Comparison of ENCODE assay signal across 30 cellular contexts in genomic region chr19:33207903-33208302, GRCh38. TPM values are rescaled to one million over a fixed set of nuclear protein-coding genes. Genes with fewer than 3 reads are reported as not detected.
"Had no signal": no experiment of that assay in that cellular context is flagged by ENCODE, and none has a peak within 500 bp of the region (broad histone marks: within the 10 kb centered on the region; RNA-seq: fewer than 3 reads in every experiment).

No MANE protein-coding gene starts in this region.

- H3K4me1 ChIP-seq: colonic mucosa, gastrocnemius medialis, left ventricle myocardium inferior, lower lobe of right lung, psoas muscle, stomach, thyroid gland, vagina had no signal

- DNase-seq: colonic mucosa; effector CD8-positive, alpha-beta T cell; endodermal cell; gastrocnemius medialis; head of caudate nucleus; left cardiac atrium; left ventricle myocardium inferior; lower lobe of right lung; naive thymus-derived CD8-positive, alpha-beta T cell; nephron progenitor cell; occipital lobe; ovary; right cardiac atrium; spleen; stimulated activated CD4-positive, alpha-beta T cell treated with anti-CD3 and anti-CD28 coated beads, Interleukin-15, amount 100 ng/mL, for 24 hours; stimulated activated CD4-positive, alpha-beta T cell treated with anti-CD3 and anti-CD28 coated beads, Interleukin-2, amount 100 ng/mL, for 48 hours; stimulated activated naive CD4-positive, alpha-beta T cell treated with Interleukin-2 at 50 U/mL for 16 hours; stomach; thyroid gland; trophoblast cell had no signal

- H3K9me3 ChIP-seq: colonic mucosa, gastrocnemius medialis, left ventricle myocardium inferior, lower lobe of right lung, ovary, psoas muscle, spleen, stomach, thyroid gland, vagina had no signal

- H3K27ac ChIP-seq: colonic mucosa, epithelial cell of prostate, gastrocnemius medialis, left ventricle myocardium inferior, lower lobe of right lung, psoas muscle, skin epidermis, spleen, stomach, thyroid gland, vagina had no signal

- H3K36me3 ChIP-seq: colonic mucosa, gastrocnemius medialis, ovary, vagina had no signal

- H3K4me3 ChIP-seq: colonic mucosa, gastrocnemius medialis, left ventricle myocardium inferior, lower lobe of right lung, ovary, psoas muscle, skin epidermis, spleen, stomach, thyroid gland, vagina had no signal

- H3K27me3 ChIP-seq: colonic mucosa, gastrocnemius medialis, ovary, spleen, stomach, thyroid gland, vagina had no signal

- ATAC-seq: esophagus mucosa; gastrocnemius medialis; left cardiac atrium; lower lobe of right lung; naive thymus-derived CD8-positive, alpha-beta T cell; right cardiac atrium had no signal

RNA-seq across cellular contexts. Expression of gene LRP3, which starts 13.8 kb away (rescaled TPM):
- total RNA-seq: naive thymus-derived CD8-positive, alpha-beta T cell had no signal
- polyA plus RNA-seq: naive thymus-derived CD8-positive, alpha-beta T cell had no signal

RNA-seq across cellular contexts. Expression of gene SLC7A10, which starts 17.7 kb away (rescaled TPM):
- total RNA-seq: colonic mucosa; esophagus mucosa; gastrocnemius medialis; glomerular endothelial cell; kidney epithelial cell; left ventricle myocardium inferior; myocyte; naive thymus-derived CD8-positive, alpha-beta T cell; ovary; renal cortical epithelial cell; right cardiac atrium; ureter had no signal
- polyA plus RNA-seq: naive thymus-derived CD8-positive, alpha-beta T cell; ovary; stomach had no signal
